In the genomic region with DNA sequence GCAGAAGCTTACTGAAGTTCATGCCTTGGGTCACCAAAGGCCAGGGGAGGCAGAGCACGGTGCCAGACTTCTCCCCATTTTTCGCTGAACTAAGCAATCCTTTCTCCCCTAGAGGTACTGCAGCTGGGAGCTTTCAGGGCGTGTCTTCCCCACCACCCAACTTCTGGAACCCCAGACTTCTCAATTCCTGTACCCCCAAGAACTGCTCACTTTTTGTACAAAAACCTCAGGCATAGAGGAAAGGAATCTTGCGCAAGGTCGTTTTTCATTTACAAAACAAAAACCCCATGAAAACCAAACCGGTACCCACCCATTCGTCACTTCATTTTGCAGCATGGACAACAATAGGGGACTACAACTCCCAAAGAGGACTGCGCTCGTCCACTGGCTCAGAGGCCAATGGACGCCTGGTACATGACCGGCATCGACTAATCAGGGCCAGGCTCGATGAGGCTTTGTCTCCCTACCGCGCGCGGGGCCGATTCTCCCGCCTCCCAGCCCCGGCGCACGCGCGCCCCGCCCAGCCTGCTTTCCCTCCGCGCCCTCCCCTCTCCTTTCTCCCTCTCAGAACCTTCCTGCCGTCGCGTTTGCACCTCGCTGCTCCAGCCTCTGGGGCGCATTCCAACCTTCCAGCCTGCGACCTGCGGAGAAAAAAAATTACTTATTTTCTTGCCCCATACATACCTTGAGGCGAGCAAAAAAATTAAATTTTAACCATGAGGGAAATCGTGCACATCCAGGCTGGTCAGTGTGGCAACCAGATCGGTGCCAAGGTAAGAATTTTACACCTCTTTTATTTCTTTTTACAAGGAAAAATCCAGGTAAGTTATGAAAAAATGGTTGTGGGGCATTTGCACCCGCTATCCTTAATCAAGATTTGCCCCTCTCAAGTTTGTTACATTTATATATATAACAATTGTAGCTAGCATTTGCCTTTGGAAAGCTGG, we compare ENCODE assay signal across 1 cellular context.
TF ChIP-seq lines count a peak whose summit lies in the region.

A gene (plus strand): TSS at position 562 of the 947 bp plus-strand sequence. CDS start 155 bp downstream, at position 717.

TF ChIP-seq in HepG2, 621 proteins besides CTCF, POLR2A, EP300 and RAD21 (continued from another document and continues in another):
- TF ChIP-seq, protein P1, sequence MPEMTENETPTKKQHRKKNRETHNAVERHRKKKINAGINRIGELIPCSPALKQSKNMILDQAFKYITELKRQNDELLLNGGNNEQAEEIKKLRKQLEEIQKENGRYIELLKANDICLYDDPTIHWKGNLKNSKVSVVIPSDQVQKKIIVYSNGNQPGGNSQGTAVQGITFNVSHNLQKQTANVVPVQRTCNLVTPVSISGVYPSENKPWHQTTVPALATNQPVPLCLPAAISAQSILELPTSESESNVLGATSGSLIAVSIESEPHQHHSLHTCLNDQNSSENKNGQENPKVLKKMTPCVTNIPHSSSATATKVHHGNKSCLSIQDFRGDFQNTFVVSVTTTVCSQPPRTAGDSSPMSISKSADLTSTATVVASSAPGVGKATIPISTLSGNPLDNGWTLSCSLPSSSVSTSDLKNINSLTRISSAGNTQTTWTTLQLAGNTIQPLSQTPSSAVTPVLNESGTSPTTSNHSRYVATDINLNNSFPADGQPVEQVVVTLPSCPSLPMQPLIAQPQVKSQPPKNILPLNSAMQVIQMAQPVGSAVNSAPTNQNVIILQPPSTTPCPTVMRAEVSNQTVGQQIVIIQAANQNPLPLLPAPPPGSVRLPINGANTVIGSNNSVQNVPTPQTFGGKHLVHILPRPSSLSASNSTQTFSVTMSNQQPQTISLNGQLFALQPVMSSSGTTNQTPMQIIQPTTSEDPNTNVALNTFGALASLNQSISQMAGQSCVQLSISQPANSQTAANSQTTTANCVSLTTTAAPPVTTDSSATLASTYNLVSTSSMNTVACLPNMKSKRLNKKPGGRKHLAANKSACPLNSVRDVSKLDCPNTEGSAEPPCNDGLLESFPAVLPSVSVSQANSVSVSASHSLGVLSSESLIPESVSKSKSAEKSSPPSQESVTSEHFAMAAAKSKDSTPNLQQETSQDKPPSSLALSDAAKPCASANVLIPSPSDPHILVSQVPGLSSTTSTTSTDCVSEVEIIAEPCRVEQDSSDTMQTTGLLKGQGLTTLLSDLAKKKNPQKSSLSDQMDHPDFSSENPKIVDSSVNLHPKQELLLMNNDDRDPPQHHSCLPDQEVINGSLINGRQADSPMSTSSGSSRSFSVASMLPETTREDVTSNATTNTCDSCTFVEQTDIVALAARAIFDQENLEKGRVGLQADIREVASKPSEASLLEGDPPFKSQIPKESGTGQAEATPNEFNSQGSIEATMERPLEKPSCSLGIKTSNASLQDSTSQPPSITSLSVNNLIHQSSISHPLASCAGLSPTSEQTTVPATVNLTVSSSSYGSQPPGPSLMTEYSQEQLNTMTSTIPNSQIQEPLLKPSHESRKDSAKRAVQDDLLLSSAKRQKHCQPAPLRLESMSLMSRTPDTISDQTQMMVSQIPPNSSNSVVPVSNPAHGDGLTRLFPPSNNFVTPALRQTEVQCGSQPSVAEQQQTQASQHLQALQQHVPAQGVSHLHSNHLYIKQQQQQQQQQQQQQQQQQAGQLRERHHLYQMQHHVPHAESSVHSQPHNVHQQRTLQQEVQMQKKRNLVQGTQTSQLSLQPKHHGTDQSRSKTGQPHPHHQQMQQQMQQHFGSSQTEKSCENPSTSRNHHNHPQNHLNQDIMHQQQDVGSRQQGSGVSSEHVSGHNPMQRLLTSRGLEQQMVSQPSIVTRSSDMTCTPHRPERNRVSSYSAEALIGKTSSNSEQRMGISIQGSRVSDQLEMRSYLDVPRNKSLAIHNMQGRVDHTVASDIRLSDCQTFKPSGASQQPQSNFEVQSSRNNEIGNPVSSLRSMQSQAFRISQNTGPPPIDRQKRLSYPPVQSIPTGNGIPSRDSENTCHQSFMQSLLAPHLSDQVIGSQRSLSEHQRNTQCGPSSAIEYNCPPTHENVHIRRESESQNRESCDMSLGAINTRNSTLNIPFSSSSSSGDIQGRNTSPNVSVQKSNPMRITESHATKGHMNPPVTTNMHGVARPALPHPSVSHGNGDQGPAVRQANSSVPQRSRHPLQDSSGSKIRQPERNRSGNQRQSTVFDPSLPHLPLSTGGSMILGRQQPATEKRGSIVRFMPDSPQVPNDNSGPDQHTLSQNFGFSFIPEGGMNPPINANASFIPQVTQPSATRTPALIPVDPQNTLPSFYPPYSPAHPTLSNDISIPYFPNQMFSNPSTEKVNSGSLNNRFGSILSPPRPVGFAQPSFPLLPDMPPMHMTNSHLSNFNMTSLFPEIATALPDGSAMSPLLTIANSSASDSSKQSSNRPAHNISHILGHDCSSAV (CRISPR knock-in tag; IDR thresholded peaks at IDR 0.05; ENCODE audit: borderline replicate concordance): no peak
- TF ChIP-seq, protein P2, sequence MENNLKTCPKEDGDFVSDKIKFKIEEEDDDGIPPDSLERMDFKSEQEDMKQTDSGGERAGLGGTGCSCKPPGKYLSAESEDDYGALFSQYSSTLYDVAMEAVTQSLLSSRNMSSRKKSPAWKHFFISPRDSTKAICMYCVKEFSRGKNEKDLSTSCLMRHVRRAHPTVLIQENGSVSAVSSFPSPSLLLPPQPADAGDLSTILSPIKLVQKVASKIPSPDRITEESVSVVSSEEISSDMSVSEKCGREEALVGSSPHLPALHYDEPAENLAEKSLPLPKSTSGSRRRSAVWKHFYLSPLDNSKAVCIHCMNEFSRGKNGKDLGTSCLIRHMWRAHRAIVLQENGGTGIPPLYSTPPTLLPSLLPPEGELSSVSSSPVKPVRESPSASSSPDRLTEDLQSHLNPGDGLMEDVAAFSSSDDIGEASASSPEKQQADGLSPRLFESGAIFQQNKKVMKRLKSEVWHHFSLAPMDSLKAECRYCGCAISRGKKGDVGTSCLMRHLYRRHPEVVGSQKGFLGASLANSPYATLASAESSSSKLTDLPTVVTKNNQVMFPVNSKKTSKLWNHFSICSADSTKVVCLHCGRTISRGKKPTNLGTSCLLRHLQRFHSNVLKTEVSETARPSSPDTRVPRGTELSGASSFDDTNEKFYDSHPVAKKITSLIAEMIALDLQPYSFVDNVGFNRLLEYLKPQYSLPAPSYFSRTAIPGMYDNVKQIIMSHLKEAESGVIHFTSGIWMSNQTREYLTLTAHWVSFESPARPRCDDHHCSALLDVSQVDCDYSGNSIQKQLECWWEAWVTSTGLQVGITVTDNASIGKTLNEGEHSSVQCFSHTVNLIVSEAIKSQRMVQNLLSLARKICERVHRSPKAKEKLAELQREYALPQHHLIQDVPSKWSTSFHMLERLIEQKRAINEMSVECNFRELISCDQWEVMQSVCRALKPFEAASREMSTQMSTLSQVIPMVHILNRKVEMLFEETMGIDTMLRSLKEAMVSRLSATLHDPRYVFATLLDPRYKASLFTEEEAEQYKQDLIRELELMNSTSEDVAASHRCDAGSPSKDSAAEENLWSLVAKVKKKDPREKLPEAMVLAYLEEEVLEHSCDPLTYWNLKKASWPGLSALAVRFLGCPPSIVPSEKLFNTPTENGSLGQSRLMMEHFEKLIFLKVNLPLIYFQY (CRISPR knock-in tag; IDR thresholded peaks at IDR 0.05; ENCODE audit: borderline replicate concordance): 0 out of 2 replicates have a peak, but pooled peaks have one; percentile 31
- TF ChIP-seq POLR2AphosphoS2 (IDR thresholded peaks at IDR 0.05; ENCODE audit: low read depth, low read length) (peak; percentile 67; the same call in 1 of the 2 replicates), ZNF460 (CRISPR knock-in tag; IDR thresholded peaks at IDR 0.05; ENCODE audit: borderline replicate concordance) (no peak), ZZZ3 (CRISPR knock-in tag; IDR thresholded peaks at IDR 0.05; ENCODE audit: borderline replicate concordance) (0 out of 2 replicates have a peak, but pooled peaks have one; percentile 16), MEF2D (CRISPR knock-in tag; IDR thresholded peaks at IDR 0.05) (peak; percentile 72; the same call in 1 of the 2 replicates), ZNF850 (CRISPR knock-in tag; conservative IDR thresholded peaks at IDR 0.05) (no peak), ZIK1 (CRISPR knock-in tag; IDR thresholded peaks at IDR 0.05; ENCODE audit: borderline replicate concordance, low read depth) (peak; percentile 17; the same call in 1 of the 2 replicates), SIX4 (CRISPR knock-in tag; IDR thresholded peaks at IDR 0.05) (no peak; the same call in 1 of the 2 replicates), SP1 (IDR thresholded peaks at IDR 0.05) (no peak), SP1 (CRISPR knock-in tag; IDR thresholded peaks at IDR 0.05) (peak; percentile 74), PRPF4 (IDR thresholded peaks at IDR 0.05; ENCODE audit: low read depth, low read length, poor library complexity, severe bottlenecking) (no peak), KAT2B (IDR thresholded peaks at IDR 0.05; ENCODE audit: borderline replicate concordance, low read depth, low read length) (no peak), ZNF282 (IDR thresholded peaks at IDR 0.05; ENCODE audit: partially characterized antibody) (no peak), NFIC (IDR thresholded peaks at IDR 0.05; ENCODE audit: low read length) (peak; percentile 10; the same call in 1 of the 2 replicates), KLF13 (CRISPR knock-in tag; IDR thresholded peaks at IDR 0.05) (no peak), ZNF552 (CRISPR knock-in tag; IDR thresholded peaks at IDR 0.05; ENCODE audit: borderline replicate concordance) (no peak), SRY (CRISPR knock-in tag; IDR thresholded peaks at IDR 0.05) (peak; percentile 41; the same call in 1 of the 2 replicates), ZNF260 (CRISPR knock-in tag; IDR thresholded peaks at IDR 0.05; ENCODE audit: borderline replicate concordance, low read depth) (no peak), ATF7 (IDR thresholded peaks at IDR 0.05) (no peak), ATF7 (CRISPR knock-in tag; IDR thresholded peaks at IDR 0.05) (no peak), TBX2 (CRISPR knock-in tag; IDR thresholded peaks at IDR 0.05; ENCODE audit: borderline replicate concordance) (peak; percentile 74; the same call in 1 of the 2 replicates)
- TF ChIP-seq, protein P3, sequence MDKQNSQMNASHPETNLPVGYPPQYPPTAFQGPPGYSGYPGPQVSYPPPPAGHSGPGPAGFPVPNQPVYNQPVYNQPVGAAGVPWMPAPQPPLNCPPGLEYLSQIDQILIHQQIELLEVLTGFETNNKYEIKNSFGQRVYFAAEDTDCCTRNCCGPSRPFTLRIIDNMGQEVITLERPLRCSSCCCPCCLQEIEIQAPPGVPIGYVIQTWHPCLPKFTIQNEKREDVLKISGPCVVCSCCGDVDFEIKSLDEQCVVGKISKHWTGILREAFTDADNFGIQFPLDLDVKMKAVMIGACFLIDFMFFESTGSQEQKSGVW (CRISPR knock-in tag; IDR thresholded peaks at IDR 0.05; ENCODE audit: borderline replicate concordance): 0 out of 2 replicates have a peak, but pooled peaks have one; percentile 77
- TF ChIP-seq, protein P4, sequence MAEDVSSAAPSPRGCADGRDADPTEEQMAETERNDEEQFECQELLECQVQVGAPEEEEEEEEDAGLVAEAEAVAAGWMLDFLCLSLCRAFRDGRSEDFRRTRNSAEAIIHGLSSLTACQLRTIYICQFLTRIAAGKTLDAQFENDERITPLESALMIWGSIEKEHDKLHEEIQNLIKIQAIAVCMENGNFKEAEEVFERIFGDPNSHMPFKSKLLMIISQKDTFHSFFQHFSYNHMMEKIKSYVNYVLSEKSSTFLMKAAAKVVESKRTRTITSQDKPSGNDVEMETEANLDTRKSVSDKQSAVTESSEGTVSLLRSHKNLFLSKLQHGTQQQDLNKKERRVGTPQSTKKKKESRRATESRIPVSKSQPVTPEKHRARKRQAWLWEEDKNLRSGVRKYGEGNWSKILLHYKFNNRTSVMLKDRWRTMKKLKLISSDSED (CRISPR knock-in tag; IDR thresholded peaks at IDR 0.05): no peak
- TF ChIP-seq, protein P5, sequence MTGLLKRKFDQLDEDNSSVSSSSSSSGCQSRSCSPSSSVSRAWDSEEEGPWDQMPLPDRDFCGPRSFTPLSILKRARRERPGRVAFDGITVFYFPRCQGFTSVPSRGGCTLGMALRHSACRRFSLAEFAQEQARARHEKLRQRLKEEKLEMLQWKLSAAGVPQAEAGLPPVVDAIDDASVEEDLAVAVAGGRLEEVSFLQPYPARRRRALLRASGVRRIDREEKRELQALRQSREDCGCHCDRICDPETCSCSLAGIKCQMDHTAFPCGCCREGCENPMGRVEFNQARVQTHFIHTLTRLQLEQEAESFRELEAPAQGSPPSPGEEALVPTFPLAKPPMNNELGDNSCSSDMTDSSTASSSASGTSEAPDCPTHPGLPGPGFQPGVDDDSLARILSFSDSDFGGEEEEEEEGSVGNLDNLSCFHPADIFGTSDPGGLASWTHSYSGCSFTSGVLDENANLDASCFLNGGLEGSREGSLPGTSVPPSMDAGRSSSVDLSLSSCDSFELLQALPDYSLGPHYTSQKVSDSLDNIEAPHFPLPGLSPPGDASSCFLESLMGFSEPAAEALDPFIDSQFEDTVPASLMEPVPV (CRISPR knock-in tag; IDR thresholded peaks at IDR 0.05): peak; percentile 74; the same call in 1 of the 2 replicates
- TF ChIP-seq, protein P6, sequence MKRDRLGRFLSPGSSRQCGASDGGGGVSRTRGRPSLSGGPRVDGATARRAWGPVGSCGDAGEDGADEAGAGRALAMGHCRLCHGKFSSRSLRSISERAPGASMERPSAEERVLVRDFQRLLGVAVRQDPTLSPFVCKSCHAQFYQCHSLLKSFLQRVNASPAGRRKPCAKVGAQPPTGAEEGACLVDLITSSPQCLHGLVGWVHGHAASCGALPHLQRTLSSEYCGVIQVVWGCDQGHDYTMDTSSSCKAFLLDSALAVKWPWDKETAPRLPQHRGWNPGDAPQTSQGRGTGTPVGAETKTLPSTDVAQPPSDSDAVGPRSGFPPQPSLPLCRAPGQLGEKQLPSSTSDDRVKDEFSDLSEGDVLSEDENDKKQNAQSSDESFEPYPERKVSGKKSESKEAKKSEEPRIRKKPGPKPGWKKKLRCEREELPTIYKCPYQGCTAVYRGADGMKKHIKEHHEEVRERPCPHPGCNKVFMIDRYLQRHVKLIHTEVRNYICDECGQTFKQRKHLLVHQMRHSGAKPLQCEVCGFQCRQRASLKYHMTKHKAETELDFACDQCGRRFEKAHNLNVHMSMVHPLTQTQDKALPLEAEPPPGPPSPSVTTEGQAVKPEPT (CRISPR knock-in tag; IDR thresholded peaks at IDR 0.05; ENCODE audit: low read depth): no peak; the same call in 1 of the 2 replicates
- TF ChIP-seq, protein P7, sequence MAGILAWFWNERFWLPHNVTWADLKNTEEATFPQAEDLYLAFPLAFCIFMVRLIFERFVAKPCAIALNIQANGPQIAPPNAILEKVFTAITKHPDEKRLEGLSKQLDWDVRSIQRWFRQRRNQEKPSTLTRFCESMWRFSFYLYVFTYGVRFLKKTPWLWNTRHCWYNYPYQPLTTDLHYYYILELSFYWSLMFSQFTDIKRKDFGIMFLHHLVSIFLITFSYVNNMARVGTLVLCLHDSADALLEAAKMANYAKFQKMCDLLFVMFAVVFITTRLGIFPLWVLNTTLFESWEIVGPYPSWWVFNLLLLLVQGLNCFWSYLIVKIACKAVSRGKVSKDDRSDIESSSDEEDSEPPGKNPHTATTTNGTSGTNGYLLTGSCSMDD (CRISPR knock-in tag; IDR thresholded peaks at IDR 0.05): no peak
- TF ChIP-seq, protein P8, sequence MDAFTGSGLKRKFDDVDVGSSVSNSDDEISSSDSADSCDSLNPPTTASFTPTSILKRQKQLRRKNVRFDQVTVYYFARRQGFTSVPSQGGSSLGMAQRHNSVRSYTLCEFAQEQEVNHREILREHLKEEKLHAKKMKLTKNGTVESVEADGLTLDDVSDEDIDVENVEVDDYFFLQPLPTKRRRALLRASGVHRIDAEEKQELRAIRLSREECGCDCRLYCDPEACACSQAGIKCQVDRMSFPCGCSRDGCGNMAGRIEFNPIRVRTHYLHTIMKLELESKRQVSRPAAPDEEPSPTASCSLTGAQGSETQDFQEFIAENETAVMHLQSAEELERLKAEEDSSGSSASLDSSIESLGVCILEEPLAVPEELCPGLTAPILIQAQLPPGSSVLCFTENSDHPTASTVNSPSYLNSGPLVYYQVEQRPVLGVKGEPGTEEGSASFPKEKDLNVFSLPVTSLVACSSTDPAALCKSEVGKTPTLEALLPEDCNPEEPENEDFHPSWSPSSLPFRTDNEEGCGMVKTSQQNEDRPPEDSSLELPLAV (CRISPR knock-in tag; conservative IDR thresholded peaks at IDR 0.05; ENCODE audit: low read depth): no peak
- TF ChIP-seq, protein P9, sequence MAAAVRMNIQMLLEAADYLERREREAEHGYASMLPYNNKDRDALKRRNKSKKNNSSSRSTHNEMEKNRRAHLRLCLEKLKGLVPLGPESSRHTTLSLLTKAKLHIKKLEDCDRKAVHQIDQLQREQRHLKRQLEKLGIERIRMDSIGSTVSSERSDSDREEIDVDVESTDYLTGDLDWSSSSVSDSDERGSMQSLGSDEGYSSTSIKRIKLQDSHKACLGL (CRISPR knock-in tag; IDR thresholded peaks at IDR 0.05): no peak
